ENCODE assay signal across 22 cellular contexts in the genomic region with DNA sequence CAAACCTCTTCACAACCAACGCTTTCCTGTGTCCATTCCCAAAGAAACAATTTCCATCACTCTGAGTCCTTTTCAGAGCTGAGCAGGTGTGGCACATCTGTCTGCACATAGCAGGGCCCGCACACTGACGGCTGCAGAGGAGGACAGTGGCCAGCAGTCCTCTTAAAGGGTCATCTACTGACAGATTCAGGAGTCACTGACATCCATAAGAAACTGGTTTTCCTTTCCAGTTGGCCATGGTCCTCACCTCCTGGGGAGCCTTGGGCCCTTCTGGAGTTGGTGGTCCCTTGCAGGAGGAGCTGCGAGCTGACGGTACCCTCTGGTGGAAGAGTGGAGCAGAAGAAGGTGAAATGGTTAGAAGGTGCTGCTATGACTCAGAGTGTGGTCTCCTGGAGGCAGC.
"Had no signal": no experiment of that assay in that cellular context is flagged by ENCODE, and none has a peak within 500 bp of the region (broad histone marks: within the 10 kb centered on the region; RNA-seq: fewer than 3 reads in every experiment).

No MANE protein-coding gene starts in this region.

- H3K4me1 Mint-ChIP-seq: activated naive CD4-positive, alpha-beta T cell treated with anti-CD3 and anti-CD28 coated beads, Interleukin-2, amount 50 U/mL, for 24 hours; nephron progenitor cell had no signal

- H3K27ac Mint-ChIP-seq: activated naive CD4-positive, alpha-beta T cell treated with anti-CD3 and anti-CD28 coated beads, Interleukin-2, amount 50 U/mL, for 24 hours; dendritic cell treated with granulocyte-macrophage colony-stimulating factor and Interleukin-4, amounts not matched to agents 40 ng/mL and 50 ng/mL, for 4 days; nephron progenitor cell had no signal

- H3K4me2 ChIP-seq: smooth muscle cell had no signal

- H3K4me3 Mint-ChIP-seq: activated naive CD4-positive, alpha-beta T cell treated with anti-CD3 and anti-CD28 coated beads, Interleukin-2, amount 50 U/mL, for 24 hours; dendritic cell treated with granulocyte-macrophage colony-stimulating factor and Interleukin-4, amounts not matched to agents 40 ng/mL and 50 ng/mL, for 4 days; nephron progenitor cell had no signal

- H3K9me3 Mint-ChIP-seq: activated naive CD4-positive, alpha-beta T cell treated with anti-CD3 and anti-CD28 coated beads, Interleukin-2, amount 50 U/mL, for 24 hours; dendritic cell treated with granulocyte-macrophage colony-stimulating factor and Interleukin-4, amounts not matched to agents 40 ng/mL and 50 ng/mL, for 4 days; nephron progenitor cell had no signal

- H3K9me3 ChIP-seq: body of pancreas, sigmoid colon, thoracic aorta, upper lobe of left lung had no signal

- H3K36me3 ChIP-seq: cardiac muscle cell, sigmoid colon, thoracic aorta, upper lobe of left lung had no signal

- ATAC-seq: body of pancreas, esophagus mucosa had no signal

- DNase-seq: activated CD4-positive, alpha-beta T cell treated with anti-CD3 and anti-CD28 coated beads for 1 hour; activated CD4-positive, alpha-beta T cell treated with anti-CD3 and anti-CD28 coated beads, Interleukin-2, amount 50 U/mL, for 1 hour; activated gamma-delta T cell treated with Interleukin-2 at 50 U/mL for 16 hours; activated T-cell treated with anti-CD3 and anti-CD28 coated beads for 4 hours; anterior cingulate cortex; body of pancreas; effector CD4-positive, alpha-beta T cell; hippocampal formation; mesenchymal stem cell; nephron progenitor cell; nucleus accumbens; sigmoid colon; stimulated activated CD4-positive, alpha-beta T cell treated with anti-CD3 and anti-CD28 coated beads, Interleukin-4, amount 100 ng/mL, for 24 hours; stimulated activated naive CD4-positive, alpha-beta T cell treated with Interleukin-2 at 50 U/mL for 16 hours; T-helper 1 cell; upper lobe of left lung had no signal

- H3K4me1 ChIP-seq: body of pancreas, sigmoid colon, upper lobe of left lung had no signal

- H3K4me3 ChIP-seq: body of pancreas, cardiac muscle cell, sigmoid colon, smooth muscle cell, thoracic aorta, upper lobe of left lung had no signal

- H3K27me3 Mint-ChIP-seq: dendritic cell treated with granulocyte-macrophage colony-stimulating factor and Interleukin-4, amounts not matched to agents 40 ng/mL and 50 ng/mL, for 4 days had no signal

- H3K27ac ChIP-seq: body of pancreas, cardiac muscle cell, sigmoid colon, thoracic aorta, upper lobe of left lung had no signal

- H3K36me3 Mint-ChIP-seq: activated naive CD4-positive, alpha-beta T cell treated with anti-CD3 and anti-CD28 coated beads, Interleukin-2, amount 50 U/mL, for 24 hours had no signal

- H3K27me3 ChIP-seq: body of pancreas, cardiac muscle cell, sigmoid colon, upper lobe of left lung had no signal
